5 cellular contexts compared by ENCODE assay signal in genomic region chr1:143760366-143760765, GRCh38.
DNase-seq lines count a peak whose midpoint lies in the region; TF ChIP-seq lines count a peak whose summit lies in the region.
"Not testable (repeated sequence)": the region's sequence is repeated elsewhere in the genome, so short reads cannot be mapped to it uniquely, and the experiment has no call there.

No MANE protein-coding gene starts in this region.

- POLR2A ChIA-PET in MCF 10A (lab: Yijun Ruan, JAX), result not testable (repeated sequence)

- not testable (repeated sequence) for H3K9me3 Mint-ChIP-seq in MCF 10A (ENCODE audit: unreplicated experiment)

- H3K4me3 ChIP-seq in choroid plexus epithelial cell (ENCODE audit: low read depth, low read length); fibroblast of pulmonary artery (replicated peaks; ENCODE audit: low read depth, low read length): not testable (repeated sequence)

- peaks cover 11% of the 10 kb centered on the region for H3K4me1 Mint-ChIP-seq in MCF 10A (ENCODE audit: insufficient read depth, unreplicated experiment)

- intact Hi-C loops in MCF 10A (cut with micrococcal nuclease), result not testable (repeated sequence)

- not testable (repeated sequence) for H3K27me3 Mint-ChIP-seq in MCF 10A (ENCODE audit: insufficient read depth, unreplicated experiment)

- H3K36me3 Mint-ChIP-seq in MCF 10A (ENCODE audit: insufficient read depth, unreplicated experiment), result not testable (repeated sequence)

- not testable (repeated sequence) for TF ChIP-seq CTCF in MCF 10A (IDR thresholded peaks at IDR 0.05; ENCODE audit: unreplicated experiment); choroid plexus epithelial cell (conservative IDR thresholded peaks at IDR 0.05; ENCODE audit: low read depth, low read length); fibroblast of pulmonary artery (IDR thresholded peaks at IDR 0.05; ENCODE audit: low read length, missing control alignments)

- H3K4me3 Mint-ChIP-seq in MCF 10A (ENCODE audit: unreplicated experiment), result not testable (repeated sequence)

- CTCF ChIA-PET in MCF 10A (lab: Yijun Ruan, JAX), result not testable (repeated sequence)

- DNase-seq in MCF 10A (ENCODE audit: unreplicated experiment), result peak; percentile 6
- DNase-seq in choroid plexus epithelial cell (ENCODE audit: low read depth), result peak; percentile 86
- peak; percentile 1 to 40 for DNase-seq in dermis microvascular lymphatic vessel endothelial cell (ENCODE audit: low read depth in 2 of 2)
- DNase-seq in fibroblast of pulmonary artery (ENCODE audit: low read depth), result peak; percentile 67
- peak; percentile 51 to 66 for DNase-seq in lung microvascular endothelial cell (ENCODE audit: low read depth in 2 of 2)

- not testable (repeated sequence) for BruUV-seq in MCF 10A (replicated peaks; lab: Mats Ljungman, UMichigan)

- not testable (repeated sequence) for H3K27ac Mint-ChIP-seq in MCF 10A (ENCODE audit: low read depth, unreplicated experiment)

Comparison
In these comparisons a context has a peak if more than half of its experiments do, and no peak if none do; other contexts are left out.
1. DNase-seq: peak in every context shown above with its lines; median percentile 86 in choroid plexus epithelial cell; 67 in fibroblast of pulmonary artery; 58 in lung microvascular endothelial cell; 20 in dermis microvascular lymphatic vessel endothelial cell; 6 in MCF 10A.